Comparison of ENCODE assay signal across 1 cellular context in the genomic region with DNA sequence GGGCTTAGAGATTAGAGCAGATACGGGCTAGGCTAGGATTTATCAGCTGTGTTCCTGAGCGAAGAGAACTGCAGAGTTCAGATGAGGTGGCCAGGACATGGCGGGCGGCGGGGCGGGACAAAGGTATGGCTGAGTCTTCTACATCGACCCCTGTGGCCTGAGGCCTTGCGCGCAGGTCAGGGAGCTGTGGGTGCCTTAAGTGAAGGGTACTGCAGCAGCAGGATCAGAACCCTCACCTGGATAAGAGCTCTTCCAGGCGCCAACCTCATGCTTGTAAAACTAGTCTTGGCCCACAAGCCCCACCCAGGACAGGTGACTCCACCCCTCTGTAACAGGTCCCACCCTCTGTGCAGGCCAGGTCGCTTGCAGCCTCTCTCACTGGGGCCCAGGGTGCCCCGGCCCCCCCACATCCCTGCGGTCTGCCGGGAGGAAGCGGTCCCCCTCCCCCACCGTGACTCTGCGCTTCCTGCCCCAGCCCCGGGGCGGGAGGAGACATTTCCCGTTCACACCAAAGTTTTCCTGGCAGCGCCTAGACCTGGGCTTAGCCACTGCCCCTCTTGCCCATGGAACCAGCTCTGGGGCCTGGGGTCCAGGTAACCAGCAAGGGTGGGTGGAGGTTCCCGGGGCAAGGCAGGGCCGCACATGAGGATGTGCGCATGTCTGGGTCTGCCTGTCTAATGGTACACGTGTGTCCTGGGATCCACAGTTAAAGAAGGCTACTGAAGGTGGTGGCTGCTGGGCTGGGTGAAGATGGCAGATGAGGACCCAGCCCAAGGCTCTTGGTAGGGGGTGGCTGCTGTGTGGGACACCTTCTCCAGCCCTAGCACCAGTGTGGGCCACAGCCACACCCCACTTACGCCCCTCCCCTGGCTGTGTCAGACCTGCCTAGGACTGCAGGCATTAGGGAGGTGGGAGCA.
TF ChIP-seq lines count a peak whose summit lies in the region.

No MANE protein-coding gene starts in this region.

TF ChIP-seq in endothelial cell of umbilical vein, 7 proteins besides CTCF, POLR2A, EP300 and RAD21:
- no peak for TF ChIP-seq EZH2 (IDR thresholded peaks at IDR 0.05; ENCODE audit: borderline replicate concordance, low read depth, low read length, severe bottlenecking)
- TF ChIP-seq POLR2AphosphoS5 (IDR thresholded peaks at IDR 0.05; ENCODE audit: insufficient read depth, low read depth, low read length), result peak; percentile 94
- TF ChIP-seq JUN (IDR thresholded peaks at IDR 0.05; ENCODE audit: borderline replicate concordance, insufficient read depth, insufficient read length, low read depth), result no peak
- TF ChIP-seq MYC (IDR thresholded peaks at IDR 0.05; ENCODE audit: low read depth, low read length), result no peak
- TF ChIP-seq GATA2 (IDR thresholded peaks at IDR 0.05; ENCODE audit: insufficient read depth, insufficient read length, low read depth, low read length), result no peak
- TF ChIP-seq, protein P1, sequence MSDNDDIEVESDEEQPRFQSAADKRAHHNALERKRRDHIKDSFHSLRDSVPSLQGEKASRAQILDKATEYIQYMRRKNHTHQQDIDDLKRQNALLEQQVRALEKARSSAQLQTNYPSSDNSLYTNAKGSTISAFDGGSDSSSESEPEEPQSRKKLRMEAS (IDR thresholded peaks at IDR 0.05; ENCODE audit: insufficient read depth, insufficient read length), result no peak
- no peak for TF ChIP-seq FOS (IDR thresholded peaks at IDR 0.05; ENCODE audit: borderline replicate concordance, insufficient read depth, low read length)
TF ChIP-seq in endothelial cell of umbilical vein: peak in this region for 1.
